ENCODE assay signal across 1 cellular context in genomic region chr6:31831350-31832215, GRCh38.
TF ChIP-seq lines count a peak whose summit lies in the region.

No MANE protein-coding gene starts in this region.

TF ChIP-seq in HEK293, 187 proteins besides CTCF, POLR2A, EP300 and RAD21 (continued from another document):
- TF ChIP-seq KLF1 (tag by site-specific recombination; IDR thresholded peaks at IDR 0.05) (peak; percentile 29; the same call in 1 of the 2 replicates), BCL11A (tag by site-specific recombination; IDR thresholded peaks at IDR 0.05; ENCODE audit: low read depth) (peak; percentile 29; the same call in 1 of the 2 replicates), WT1 (tag by site-specific recombination; IDR thresholded peaks at IDR 0.05) (peak; percentile 74), ZNF580 (tag by site-specific recombination; IDR thresholded peaks at IDR 0.05) (0 out of 2 replicates have a peak, but pooled peaks have one; percentile 26), HIC1 (tag by site-specific recombination; IDR thresholded peaks at IDR 0.05) (peak; percentile 86), GFI1B (tag by site-specific recombination; IDR thresholded peaks at IDR 0.05) (peak; percentile 5), ZBTB48 (tag by site-specific recombination; IDR thresholded peaks at IDR 0.05) (no peak), KLF17 (tag by site-specific recombination; IDR thresholded peaks at IDR 0.05) (peak; percentile 58; the same call in 1 of the 2 replicates), ZNF600 (tag by site-specific recombination; IDR thresholded peaks at IDR 0.05) (peak; percentile 59), ZNF311 (tag by site-specific recombination; IDR thresholded peaks at IDR 0.05; ENCODE audit: borderline replicate concordance) (no peak), SP7 (tag by site-specific recombination; IDR thresholded peaks at IDR 0.05) (0 out of 2 replicates have a peak, but pooled peaks have one; percentile 15), ATF2 (tag by site-specific recombination; IDR thresholded peaks at IDR 0.05; ENCODE audit: low read depth) (no peak), KLF8 (tag by site-specific recombination; IDR thresholded peaks at IDR 0.05) (peak; percentile 20), PRDM1 (tag by site-specific recombination; IDR thresholded peaks at IDR 0.05) (peak; percentile 61), PRDM6 (tag by site-specific recombination; IDR thresholded peaks at IDR 0.05) (peak; percentile 97), EGR2 (tag by site-specific recombination; IDR thresholded peaks at IDR 0.05; ENCODE audit: low read depth) (peak; percentile 45; the same call in 1 of the 2 replicates), BCL11B (tag by site-specific recombination; IDR thresholded peaks at IDR 0.05; ENCODE audit: low read depth) (0 out of 2 replicates have a peak, but pooled peaks have one; percentile 70)
- TF ChIP-seq, protein P1, sequence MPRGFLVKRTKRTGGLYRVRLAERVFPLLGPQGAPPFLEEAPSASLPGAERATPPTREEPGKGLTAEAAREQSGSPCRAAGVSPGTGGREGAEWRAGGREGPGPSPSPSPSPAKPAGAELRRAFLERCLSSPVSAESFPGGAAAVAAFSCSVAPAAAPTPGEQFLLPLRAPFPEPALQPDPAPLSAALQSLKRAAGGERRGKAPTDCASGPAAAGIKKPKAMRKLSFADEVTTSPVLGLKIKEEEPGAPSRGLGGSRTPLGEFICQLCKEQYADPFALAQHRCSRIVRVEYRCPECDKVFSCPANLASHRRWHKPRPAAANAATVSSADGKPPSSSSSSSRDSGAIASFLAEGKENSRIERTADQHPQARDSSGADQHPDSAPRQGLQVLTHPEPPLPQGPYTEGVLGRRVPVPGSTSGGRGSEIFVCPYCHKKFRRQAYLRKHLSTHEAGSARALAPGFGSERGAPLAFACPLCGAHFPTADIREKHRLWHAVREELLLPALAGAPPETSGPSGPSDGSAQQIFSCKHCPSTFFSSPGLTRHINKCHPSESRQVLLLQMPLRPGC (tag by site-specific recombination; IDR thresholded peaks at IDR 0.05), result 0 out of 2 replicates have a peak, but pooled peaks have one; percentile 20
- TF ChIP-seq, protein P2, sequence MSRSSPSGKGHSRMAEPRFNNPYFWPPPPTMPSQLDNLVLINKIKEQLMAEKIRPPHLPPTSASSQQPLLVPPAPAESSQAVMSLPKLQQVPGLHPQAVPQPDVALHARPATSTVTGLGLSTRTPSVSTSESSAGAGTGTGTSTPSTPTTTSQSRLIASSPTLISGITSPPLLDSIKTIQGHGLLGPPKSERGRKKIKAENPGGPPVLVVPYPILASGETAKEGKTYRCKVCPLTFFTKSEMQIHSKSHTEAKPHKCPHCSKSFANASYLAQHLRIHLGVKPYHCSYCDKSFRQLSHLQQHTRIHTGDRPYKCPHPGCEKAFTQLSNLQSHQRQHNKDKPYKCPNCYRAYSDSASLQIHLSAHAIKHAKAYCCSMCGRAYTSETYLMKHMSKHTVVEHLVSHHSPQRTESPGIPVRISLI (tag by site-specific recombination; IDR thresholded peaks at IDR 0.05), result peak; percentile 97
- TF ChIP-seq, protein P3, sequence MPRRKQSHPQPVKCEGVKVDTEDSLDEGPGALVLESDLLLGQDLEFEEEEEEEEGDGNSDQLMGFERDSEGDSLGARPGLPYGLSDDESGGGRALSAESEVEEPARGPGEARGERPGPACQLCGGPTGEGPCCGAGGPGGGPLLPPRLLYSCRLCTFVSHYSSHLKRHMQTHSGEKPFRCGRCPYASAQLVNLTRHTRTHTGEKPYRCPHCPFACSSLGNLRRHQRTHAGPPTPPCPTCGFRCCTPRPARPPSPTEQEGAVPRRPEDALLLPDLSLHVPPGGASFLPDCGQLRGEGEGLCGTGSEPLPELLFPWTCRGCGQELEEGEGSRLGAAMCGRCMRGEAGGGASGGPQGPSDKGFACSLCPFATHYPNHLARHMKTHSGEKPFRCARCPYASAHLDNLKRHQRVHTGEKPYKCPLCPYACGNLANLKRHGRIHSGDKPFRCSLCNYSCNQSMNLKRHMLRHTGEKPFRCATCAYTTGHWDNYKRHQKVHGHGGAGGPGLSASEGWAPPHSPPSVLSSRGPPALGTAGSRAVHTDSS (tag by site-specific recombination; IDR thresholded peaks at IDR 0.05), result peak; percentile 42; the same call in 1 of the 2 replicates
